8 cellular contexts compared by ENCODE assay signal in the genomic region with DNA sequence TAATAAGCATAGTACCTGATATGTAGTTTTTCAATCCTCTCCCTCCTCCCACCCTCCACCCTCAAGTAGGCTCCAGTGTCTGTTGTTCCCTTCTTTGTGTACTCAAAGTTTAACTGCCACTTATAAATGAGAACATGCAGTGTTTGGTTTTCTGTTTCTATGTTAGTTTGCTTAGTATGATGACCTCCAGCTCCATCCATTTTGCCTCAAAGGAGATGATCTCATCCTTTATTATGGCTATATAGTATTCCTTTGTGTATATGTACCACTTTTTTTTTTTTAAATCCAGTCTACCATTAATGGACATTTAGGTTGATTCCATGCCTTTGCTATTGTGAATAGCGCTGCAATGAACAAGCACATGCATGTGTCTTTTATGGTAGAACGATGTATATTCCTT.
"Had no signal": no experiment of that assay in that cellular context is flagged by ENCODE, and none has a peak within 500 bp of the region (broad histone marks: within the 10 kb centered on the region; RNA-seq: fewer than 3 reads in every experiment).

No MANE protein-coding gene starts in this region.

- H2AFZ ChIP-seq: GM23338 had no signal

- H3K4me2 ChIP-seq: GM23338 had no signal

- H3K36me3 ChIP-seq: HAP-1 had no signal

- H3K9me3 ChIP-seq: HAP-1 had no signal

- ATAC-seq: GM23338, HCT116, HepG2 had no signal

- DNase-seq: KG1 had no signal

- FAIRE-seq: H1, H54, HepG2 had no signal

- H3K4me3 ChIP-seq: GM23338, HAP-1 had no signal

- H3K27ac ChIP-seq: HL-60 had no signal

- H3K4me1 ChIP-seq: HAP-1 had no signal
